Comparison of ENCODE assay signal across 16 cellular contexts in genomic region chr1:151819951-151820623, GRCh38. TPM values are rescaled to one million over a fixed set of nuclear protein-coding genes. Genes with fewer than 3 reads are reported as not detected.
A peak's percentile ranks its signal among the peaks of the same experiment; 100 is the strongest.
DNase-seq lines count a peak whose midpoint lies in the region; ATAC-seq and TF ChIP-seq lines count a peak whose summit lies in the region.
"Had no signal": no experiment of that assay in that cellular context is flagged by ENCODE, and none has a peak within 500 bp of the region (broad histone marks: within the 10 kb centered on the region; RNA-seq: fewer than 3 reads in every experiment).

No MANE protein-coding gene starts in this region.

- DNase-seq in stimulated activated CD4-positive, alpha-beta T cell treated with anti-CD3 and anti-CD28 coated beads, Interleukin-1b, Interleukin-23, amount 100 ng/mL, for 48 hours: peak; percentile 72
- DNase-seq in stimulated activated CD4-positive, alpha-beta T cell treated with anti-CD3 and anti-CD28 coated beads, Interleukin-2, amount 100 ng/mL, for 24 hours: no peak
- peak; percentile 57 for DNase-seq in RWPE1 (ENCODE audit: low spot score)
- DNase-seq in epithelial cell of esophagus (ENCODE audit: low read depth): peak; percentile 73
- DNase-seq in upper lobe of right lung: peak; percentile 41
- DNase-seq in ascending aorta (ENCODE audit: low spot score in 2 of 2): no peak
- DNase-seq in mucosa of gallbladder (ENCODE audit: low spot score): no peak
- no peak for DNase-seq in NOMO-1 treated with dmso at 0.1 percent for 144 hours (lab: John Stamatoyannopoulos, UW; ENCODE audit: unreplicated experiment)
- DNase-seq: activated naive CD4-positive, alpha-beta T cell treated with anti-CD3 and anti-CD28 coated beads, Interleukin-2, amount 50 U/mL, for 16 hours; cerebellar nuclear complex; kidney; NCI-H146; stimulated activated CD4-positive, alpha-beta T cell treated with anti-CD3 and anti-CD28 coated beads, Interleukin-4, amount 100 ng/mL, for 1 hour had no signal

- intact Hi-C loops in upper lobe of right lung (cut with DNase I) (no loop called here), ascending aorta (cut with DNase I) (no loop called here)

- CTCF ChIA-PET in RWPE1 (lab: Yijun Ruan, JAX): no interaction called here

- H3K9me3 ChIP-seq in upper lobe of right lung: no peaks in the 10 kb centered on the region
- no peaks in the 10 kb centered on the region for H3K9me3 ChIP-seq in ascending aorta
- H3K9me3 ChIP-seq: Peyer's patch had no signal

- no peaks in the 10 kb centered on the region for H3K27me3 ChIP-seq in upper lobe of right lung
- H3K27me3 ChIP-seq in ascending aorta: no peaks in the 10 kb centered on the region
- H3K27me3 ChIP-seq: Peyer's patch had no signal

- H3K36me3 ChIP-seq in upper lobe of right lung (no peaks in the 10 kb centered on the region), ascending aorta (no peaks in the 10 kb centered on the region)

- no peaks in the 10 kb centered on the region for H3K4me1 ChIP-seq in upper lobe of right lung
- no peaks in the 10 kb centered on the region for H3K4me1 ChIP-seq in ascending aorta
- H3K4me1 ChIP-seq: Peyer's patch had no signal

- ATAC-seq in upper lobe of right lung: peak; percentile 17

- POLR2A ChIA-PET in RWPE1 (lab: Yijun Ruan, JAX; ENCODE audit: low non-redundant PET): interaction anchor here (0.6 kb wide), 1 partner anchor 132 kb away, joined by 5 read pairs; no protein-coding TSS in a partner anchor

- H3K27ac ChIP-seq in RWPE1 (no peak overlapping the region), upper lobe of right lung (no peak overlapping the region), ascending aorta (no peak overlapping the region)
- H3K27ac ChIP-seq: Peyer's patch had no signal

- H3K4me3 ChIP-seq in epithelial cell of esophagus (ENCODE audit: low read length): no peak overlapping the region
- no peak overlapping the region for H3K4me3 ChIP-seq in upper lobe of right lung
- no peak overlapping the region for H3K4me3 ChIP-seq in ascending aorta
- H3K4me3 ChIP-seq: Peyer's patch had no signal

- TF ChIP-seq CTCF in RWPE1 (conservative IDR thresholded peaks at IDR 0.05; ENCODE audit: low read depth) (no peak), epithelial cell of esophagus (IDR thresholded peaks at IDR 0.05; ENCODE audit: insufficient read depth, low read depth, low read length, missing control alignments) (no peak), upper lobe of right lung (IDR thresholded peaks at IDR 0.05) (no peak), ascending aorta (IDR thresholded peaks at IDR 0.05) (no peak)

RNA-seq across cellular contexts. Expression of gene RORC, which starts 11.5 kb away (rescaled TPM):
- 16.4 TPM for total RNA-seq in upper lobe of right lung
- not detected for total RNA-seq in ascending aorta
- total RNA-seq in mucosa of gallbladder: 9.5 TPM
- total RNA-seq: endothelial cell of umbilical vein had no signal

RNA-seq across cellular contexts. Expression of gene LINGO4, which starts 14.9 kb away (rescaled TPM):
- total RNA-seq in upper lobe of right lung (0.29 TPM), ascending aorta (not detected), mucosa of gallbladder (0.09 TPM)
- total RNA-seq: endothelial cell of umbilical vein, myocyte had no signal

RNA-seq across cellular contexts. Expression of gene C2CD4D, which starts 19.5 kb away (rescaled TPM):
- total RNA-seq in upper lobe of right lung (0.29 TPM), ascending aorta (not detected), mucosa of gallbladder (1.2 TPM)
- total RNA-seq: endothelial cell of umbilical vein, myocyte had no signal

RNA-seq across cellular contexts. Expression of gene TDRKH, which starts 29.8 kb away (rescaled TPM):
- total RNA-seq in upper lobe of right lung (12.8 TPM), ascending aorta (1.5 TPM), mucosa of gallbladder (10.6 TPM)

RNA-seq across cellular contexts. Expression of gene THEM5, which starts 33.4 kb away (rescaled TPM):
- total RNA-seq in upper lobe of right lung (not detected), ascending aorta (not detected), mucosa of gallbladder (not detected)
- total RNA-seq: endothelial cell of umbilical vein, kidney, myocyte, Peyer's patch had no signal

Comparison
In these comparisons a context has a peak if more than half of its experiments do, and no peak if none do; other contexts are left out.
1. DNase-seq: peak in stimulated activated CD4-positive, alpha-beta T cell treated with anti-CD3 and anti-CD28 coated beads, Interleukin-1b, Interleukin-23, amount 100 ng/mL, for 48 hours (single experiment), RWPE1 (single experiment), epithelial cell of esophagus (single experiment) and upper lobe of right lung (single experiment); none in stimulated activated CD4-positive, alpha-beta T cell treated with anti-CD3 and anti-CD28 coated beads, Interleukin-2, amount 100 ng/mL, for 24 hours (0 of 2), ascending aorta (0 of 2), mucosa of gallbladder (single experiment) and NOMO-1 treated with dmso at 0.1 percent for 144 hours (single experiment).